ENCODE assay signal across 12 cellular contexts in genomic region chr1:12448746-12449177, GRCh38.
DNase-seq lines count a peak whose midpoint lies in the region; ATAC-seq, FAIRE-seq and TF ChIP-seq lines count a peak whose summit lies in the region.
"Had no signal": no experiment of that assay in that cellular context is flagged by ENCODE, and none has a peak within 500 bp of the region (broad histone marks: within the 10 kb centered on the region; RNA-seq: fewer than 3 reads in every experiment).

No MANE protein-coding gene starts in this region.

- FAIRE-seq in D721Med (lab: Jason Lieb, UNC) = no peak

- peaks cover 21% of the 10 kb centered on the region for H3K36me3 ChIP-seq in mesodermal cell (ENCODE audit: control insufficient read depth, insufficient read depth, low read length)
- H3K36me3 ChIP-seq in upper lobe of right lung = no peaks in the 10 kb centered on the region

- WGBS in mesodermal cell (ENCODE audit: insufficient coverage in 2 of 2), 2 experiments = 85 to 100% methylated on average over 2 to 3 of the region's 3 CpGs

- H3K36me3 Mint-ChIP-seq in activated naive CD4-positive, alpha-beta T cell treated with anti-CD3 and anti-CD28 coated beads for 36 hours (ENCODE audit: low read depth) = peaks cover 7% of the 10 kb centered on the region
- H3K36me3 Mint-ChIP-seq in chondrocyte (ENCODE audit: low read depth) = peaks cover 7% of the 10 kb centered on the region

- H3K27me3 ChIP-seq in upper lobe of right lung = no peaks in the 10 kb centered on the region

- H3K9me3 Mint-ChIP-seq in activated naive CD4-positive, alpha-beta T cell treated with anti-CD3 and anti-CD28 coated beads for 36 hours = no peaks in the 10 kb centered on the region
- H3K9me3 Mint-ChIP-seq in chondrocyte (ENCODE audit: low read depth) = peaks cover 3% of the 10 kb centered on the region

- ATAC-seq in upper lobe of right lung (peak; percentile 17), HG02852 (IDR thresholded peaks at IDR 0.05; ENCODE audit: unreplicated experiment) (no peak)

- peak overlapping the region; percentile 68 for H3K27ac Mint-ChIP-seq in activated naive CD4-positive, alpha-beta T cell treated with anti-CD3 and anti-CD28 coated beads for 36 hours
- peak overlapping the region; percentile 86 for H3K27ac Mint-ChIP-seq in chondrocyte (ENCODE audit: unreplicated experiment)

- TF ChIP-seq CTCF in chondrocyte (IDR thresholded peaks at IDR 0.05) = no peak
- TF ChIP-seq CTCF in upper lobe of right lung (IDR thresholded peaks at IDR 0.05) = no peak
- no peak for TF ChIP-seq CTCF in D721Med (IDR thresholded peaks at IDR 0.05; ENCODE audit: insufficient read depth, missing control alignments)

- no peaks in the 10 kb centered on the region for H3K4me1 ChIP-seq in mesodermal cell (ENCODE audit: control insufficient read depth, insufficient read depth, low read length, poor library complexity, severe bottlenecking)
- peaks cover 73% of the 10 kb centered on the region for H3K4me1 ChIP-seq in upper lobe of right lung

- no peaks in the 10 kb centered on the region for H3K9me3 ChIP-seq in mesodermal cell (ENCODE audit: control insufficient read depth, low read length)
- H3K9me3 ChIP-seq in upper lobe of right lung = no peaks in the 10 kb centered on the region

- intact Hi-C loops in activated naive CD4-positive, alpha-beta T cell treated with anti-CD3 and anti-CD28 coated beads for 36 hours (cut with micrococcal nuclease) = loop anchor here (1.0 to 5.0 kb wide), 13 partner anchors 13 to 401 kb away; no protein-coding TSS in a partner anchor
- intact Hi-C loops in upper lobe of right lung (cut with DNase I) = no loop called here

- H3K4me1 Mint-ChIP-seq in activated naive CD4-positive, alpha-beta T cell treated with anti-CD3 and anti-CD28 coated beads for 36 hours (ENCODE audit: low read depth) = peaks cover 75% of the 10 kb centered on the region
- peaks cover 77% of the 10 kb centered on the region for H3K4me1 Mint-ChIP-seq in chondrocyte (ENCODE audit: low read depth)

- DNase-seq in activated naive CD4-positive, alpha-beta T cell treated with anti-CD3 and anti-CD28 coated beads for 36 hours = no peak
- no peak for DNase-seq in activated naive CD4-positive, alpha-beta T cell treated with Interleukin-2 at 50 U/mL for 16 hours
- DNase-seq in chondrocyte (ENCODE audit: low spot score) (no peak), upper lobe of right lung (no peak), D721Med (ENCODE audit: insufficient read length, low spot score) (no peak)
- no peak for DNase-seq in central memory CD4-positive, alpha-beta T cell
- DNase-seq: cortex of kidney; H7; NCI-H774; stimulated activated CD4-positive, alpha-beta T cell treated with anti-CD3 and anti-CD28 coated beads, Interleukin-1b, Interleukin-23, amount 100 ng/mL, for 48 hours had no signal

- H3K4me3 ChIP-seq in mesodermal cell (ENCODE audit: extremely low read depth, insufficient read depth, low read length, poor library complexity, severe bottlenecking) (no peak overlapping the region), upper lobe of right lung (no peak overlapping the region)

- peak overlapping the region; percentile 4 for H3K27ac ChIP-seq in mesodermal cell (ENCODE audit: low read depth, low read length, severe bottlenecking)
- peak overlapping the region; percentile 77 for H3K27ac ChIP-seq in upper lobe of right lung

- no peak overlapping the region for H3K4me3 Mint-ChIP-seq in activated naive CD4-positive, alpha-beta T cell treated with anti-CD3 and anti-CD28 coated beads for 36 hours
- H3K4me3 Mint-ChIP-seq in chondrocyte (ENCODE audit: unreplicated experiment) = no peak overlapping the region

- no peaks in the 10 kb centered on the region for H3K27me3 Mint-ChIP-seq in activated naive CD4-positive, alpha-beta T cell treated with anti-CD3 and anti-CD28 coated beads for 36 hours (ENCODE audit: low read depth)
- no peaks in the 10 kb centered on the region for H3K27me3 Mint-ChIP-seq in chondrocyte (ENCODE audit: low read depth)

- CTCF ChIA-PET in activated naive CD4-positive, alpha-beta T cell treated with anti-CD3 and anti-CD28 coated beads for 36 hours (lab: Charles Lee) = interaction anchor here (1.1 to 1.8 kb wide), 5 partner anchors 10 to 153 kb away, joined by 4 to 10 read pairs (median 5); no protein-coding TSS in a partner anchor
